In genomic region chr11:88455974-88456373, GRCh38 we compare ENCODE assay signal across 27 cellular contexts.
"Had no signal": no experiment of that assay in that cellular context is flagged by ENCODE, and none has a peak within 500 bp of the region (broad histone marks: within the 10 kb centered on the region; RNA-seq: fewer than 3 reads in every experiment).

No MANE protein-coding gene starts in this region.

- H3K27me3 ChIP-seq: ascending aorta had no signal

- ATAC-seq: activated CD8-positive, alpha-beta memory T cell treated with anti-CD3 and anti-CD28 coated beads, Interleukin-2, amount 10 ng/mL, durations not matched to agents 7 days and 5 days; activated CD8-positive, alpha-beta T cell treated with anti-CD3 and anti-CD28 coated beads for 36 hours; activated naive CD8-positive, alpha-beta T cell treated with anti-CD3 and anti-CD28 coated beads, Interleukin-2, amount 50 U/mL, for 24 hours had no signal

- H3K27ac ChIP-seq: ascending aorta, VCaP had no signal

- DNase-seq: activated B cell treated with CpG ODN at 0.5 μM for 24 hours; activated CD4-positive, alpha-beta memory T cell treated with anti-CD3 and anti-CD28 coated beads for 36 hours; activated CD4-positive, alpha-beta T cell treated with anti-CD3 and anti-CD28 coated beads for 4 hours; activated CD4-positive, alpha-beta T cell treated with anti-CD3 and anti-CD28 coated beads, Interleukin-2, amount 10 ng/mL, durations not matched to agents 24 days and 14 days; activated CD4-positive, alpha-beta T cell treated with anti-CD3 and anti-CD28 coated beads, Interleukin-2, amount 50 U/mL, for 1 hour; activated CD4-positive, alpha-beta T cell treated with anti-CD3 and anti-CD28 coated beads, Interleukin-2, amount 50 U/mL, for 4 hours; activated CD4-positive, CD25-positive, alpha-beta regulatory T cell treated with anti-CD3 and anti-CD28 coated beads, Interleukin-2, amount 50 U/mL, for 72 hours; activated CD8-positive, alpha-beta memory T cell treated with anti-CD3 and anti-CD28 coated beads, Interleukin-2, amount 10 ng/mL, durations not matched to agents 7 days and 5 days; activated CD8-positive, alpha-beta memory T cell treated with anti-CD3 and anti-CD28 coated beads, Interleukin-2, amount 50 U/mL, for 48 hours; activated CD8-positive, alpha-beta T cell treated with anti-CD3 and anti-CD28 coated beads for 36 hours; activated effector memory CD4-positive, alpha-beta T cell treated with Interleukin-2 at 50 U/mL for 16 hours; activated gamma-delta T cell; activated naive CD4-positive, alpha-beta T cell treated with anti-CD3 and anti-CD28 coated beads, Interleukin-2, amount 10 ng/mL, durations not matched to agents 7 days and 5 days; activated naive CD4-positive, alpha-beta T cell treated with Interleukin-2 at 50 U/mL for 16 hours; activated naive CD8-positive, alpha-beta T cell treated with anti-CD3 and anti-CD28 coated beads, Interleukin-2, amount 10 ng/mL, durations not matched to agents 7 days and 5 days; activated naive CD8-positive, alpha-beta T cell treated with anti-CD3 and anti-CD28 coated beads, Interleukin-2, amount 50 U/mL, for 24 hours; activated T-cell treated with anti-CD3 and anti-CD28 coated beads, Interleukin-2, amount 50 U/mL, for 24 hours; activated T-cell treated with anti-CD3 and anti-CD28 coated beads, Interleukin-2, amount 50 U/mL, for 48 hours; amygdala; anterior cingulate cortex; central memory CD4-positive, alpha-beta T cell; T-helper 1 cell; T-helper 2 cell; T-helper 9 cell had no signal

- H3K4me3 ChIP-seq: ascending aorta had no signal

- H3K4me1 ChIP-seq: ascending aorta had no signal

- FAIRE-seq: TTC549 had no signal

- H3K36me3 ChIP-seq: ascending aorta had no signal
